ENCODE assay signal across 30 cellular contexts in genomic region chr13:50014404-50014803, GRCh38. TPM values are rescaled to one million over a fixed set of nuclear protein-coding genes. Genes with fewer than 3 reads are reported as not detected.
DNase-seq lines count a peak whose midpoint lies in the region; ATAC-seq, FAIRE-seq and TF ChIP-seq lines count a peak whose summit lies in the region.
"Had no signal": no experiment of that assay in that cellular context is flagged by ENCODE, and none has a peak within 500 bp of the region (broad histone marks: within the 10 kb centered on the region; RNA-seq: fewer than 3 reads in every experiment).

No MANE protein-coding gene starts in this region.

- DNase-seq in activated T-cell treated with anti-CD3 and anti-CD28 coated beads, Interleukin-2, amount 50 U/mL, for 72 hours, result no peak
- DNase-seq in activated T-cell treated with anti-CD3 and anti-CD28 coated beads, Interleukin-2, amount 50 U/mL, for 24 hours, result no peak
- no peak for DNase-seq in T-cell
- DNase-seq in erythroblast (lab: John Stamatoyannopoulos, UW), result peak; percentile 63 to 87
- DNase-seq in gastrocnemius medialis, result no peak
- no peak for DNase-seq in H7
- DNase-seq in small intestine, result no peak
- DNase-seq in Karpas-422, result no peak
- DNase-seq: 8988T; activated CD4-positive, alpha-beta T cell treated with anti-CD3 and anti-CD28 coated beads, Interleukin-2, amount 10 ng/mL, durations not matched to agents 24 days and 14 days; activated naive CD8-positive, alpha-beta T cell treated with anti-CD3 and anti-CD28 coated beads, Interleukin-2, amount 50 U/mL, for 24 hours; CD4-positive, alpha-beta memory T cell; central memory CD4-positive, alpha-beta T cell; DMS 273 treated with DMSO at 0.1 percent for 48 hours; EL; foreskin melanocyte; NCI-H1436 treated with DMSO at 0.1 percent for 48 hours; NCI-H345; NCI-H69; pancreas; Peyer's patch; SHP77 treated with DMSO at 0.1 percent for 48 hours; stimulated activated naive CD4-positive, alpha-beta T cell treated with Interleukin-2 at 50 U/mL for 16 hours had no signal

- intact Hi-C loops in gastrocnemius medialis (cut with DNase I; ENCODE audit: low total_unique reads), result no loop called here

- H3K9ac ChIP-seq in Karpas-422 (ENCODE audit: low read length), result no peak overlapping the region

- FAIRE-seq in small intestine (lab: Jason Lieb, UNC), result no peak
- FAIRE-seq: astrocyte, GM18507, pancreas had no signal

- CTCF ChIA-PET in T-cell (lab: Charles Lee), result interaction anchor here (0.7 to 1.3 kb wide), 5 partner anchors 17 to 223 kb away, joined by 3 to 8 read pairs (median 6); partner anchors contain the start of gene TRIM13 (in 1 of the 2)

- H3K36me3 Mint-ChIP-seq in activated T-cell treated with anti-CD3 and anti-CD28 coated beads, Interleukin-2, amount 50 U/mL, for 72 hours (ENCODE audit: insufficient read depth in 2 of 2), result peaks cover 10 to 40% of the 10 kb centered on the region in 2 donors
- H3K36me3 Mint-ChIP-seq in activated T-cell treated with anti-CD3 and anti-CD28 coated beads, Interleukin-2, amount 50 U/mL, for 24 hours (ENCODE audit: low read depth), result peaks cover 90% of the 10 kb centered on the region
- H3K36me3 Mint-ChIP-seq in T-cell, result peaks cover 55% of the 10 kb centered on the region

- POLR2A ChIA-PET in T-cell (lab: Charles Lee), result interaction anchor here in 1 of 2 donors (0.7 kb wide), 1 partner anchor 106 kb away, joined by 3 read pairs; no protein-coding TSS in a partner anchor

- no peak for TF ChIP-seq CTCF in gastrocnemius medialis (IDR thresholded peaks at IDR 0.05 in 4 of 5, conservative IDR thresholded peaks at IDR 0.05 in 1 of 5)

- 88 to 100% (median 94%) methylated on average over 1 of the region's 1 CpG for WGBS in small intestine, 3 donors

- H3K4me1 ChIP-seq in gastrocnemius medialis (peaks cover 33 to 34% of the 10 kb centered on the region in 2 donors), small intestine (ENCODE audit: control insufficient read depth in 2 of 2, insufficient read depth in 1 of 2, low read depth in 1 of 2, low read length in 1 of 2) (no peaks in the 10 kb centered on the region), Karpas-422 (ENCODE audit: low read length) (no peaks in the 10 kb centered on the region)
- H3K4me1 ChIP-seq: Peyer's patch had no signal

- ATAC-seq in activated T-cell treated with anti-CD3 and anti-CD28 coated beads, Interleukin-2, amount 50 U/mL, for 72 hours (replicated peaks in 1 of 2), result no peak
- ATAC-seq in T-cell (replicated peaks in 1 of 4), result no peak
- ATAC-seq in gastrocnemius medialis, result no peak
- ATAC-seq: activated naive CD8-positive, alpha-beta T cell treated with anti-CD3 and anti-CD28 coated beads, Interleukin-2, amount 50 U/mL, for 24 hours had no signal

- H3K79me2 ChIP-seq in Karpas-422 (ENCODE audit: low read length), result peaks cover 70% of the 10 kb centered on the region

- H3K4me2 ChIP-seq in Karpas-422 (ENCODE audit: low read depth, low read length, poor library complexity, severe bottlenecking), result no peak overlapping the region

- H3K27ac Mint-ChIP-seq in activated T-cell treated with anti-CD3 and anti-CD28 coated beads, Interleukin-2, amount 50 U/mL, for 72 hours, result peak overlapping the region; percentile 54
- H3K27ac Mint-ChIP-seq in activated T-cell treated with anti-CD3 and anti-CD28 coated beads, Interleukin-2, amount 50 U/mL, for 24 hours, result no peak overlapping the region
- peak overlapping the region; percentile 41 to 47 for H3K27ac Mint-ChIP-seq in T-cell
- H3K27ac Mint-ChIP-seq: activated naive CD8-positive, alpha-beta T cell treated with anti-CD3 and anti-CD28 coated beads, Interleukin-2, amount 50 U/mL, for 24 hours; T-helper 2 cell treated with Interferon-gamma antibody and Interleukin-4, amounts not matched to agents 5 μg/mL and 100 μg/mL, for 36 hours had no signal

- H3K9me2 ChIP-seq in Karpas-422 (replicated peaks; ENCODE audit: insufficient read depth, low read length), result no peaks in the 10 kb centered on the region

- in situ Hi-C loops in gastrocnemius medialis (cut with MboI; ENCODE audit: low sequenced_read_pairs in 4 of 4), result no loop called here

- peaks cover 28% of the 10 kb centered on the region for H3K4me1 Mint-ChIP-seq in activated T-cell treated with anti-CD3 and anti-CD28 coated beads, Interleukin-2, amount 50 U/mL, for 72 hours (ENCODE audit: low read depth)
- peaks cover 53% of the 10 kb centered on the region for H3K4me1 Mint-ChIP-seq in activated T-cell treated with anti-CD3 and anti-CD28 coated beads, Interleukin-2, amount 50 U/mL, for 24 hours (ENCODE audit: low read depth)
- peaks cover 37 to 59% (median 52%) of the 10 kb centered on the region in 3 donors for H3K4me1 Mint-ChIP-seq in T-cell

- H3K36me3 ChIP-seq in gastrocnemius medialis (peaks cover 0 to 21% of the 10 kb centered on the region in 2 donors), H7 (replicated peaks; ENCODE audit: control insufficient read depth, insufficient read depth, low read length) (peaks cover 4% of the 10 kb centered on the region), small intestine (ENCODE audit: control insufficient read depth in 2 of 2, insufficient read depth in 2 of 2, low read length in 2 of 2) (peaks cover 6 to 8% of the 10 kb centered on the region in 2 donors), Karpas-422 (ENCODE audit: insufficient read depth, low read length) (peaks cover 68% of the 10 kb centered on the region; the same call in 1 of the 2 replicates)

- H3K9me3 Mint-ChIP-seq in activated T-cell treated with anti-CD3 and anti-CD28 coated beads, Interleukin-2, amount 50 U/mL, for 72 hours, result peaks cover 2 to 4% of the 10 kb centered on the region in 2 donors
- H3K9me3 Mint-ChIP-seq in activated T-cell treated with anti-CD3 and anti-CD28 coated beads, Interleukin-2, amount 50 U/mL, for 24 hours, result peaks cover 4% of the 10 kb centered on the region
- H3K9me3 Mint-ChIP-seq in T-cell, result no peaks in the 10 kb centered on the region
- H3K9me3 Mint-ChIP-seq: activated CD4-positive, alpha-beta T cell treated with anti-CD3 and anti-CD28 coated beads, Interleukin-2, amount 10 ng/mL, durations not matched to agents 24 days and 14 days; activated naive CD8-positive, alpha-beta T cell treated with anti-CD3 and anti-CD28 coated beads, Interleukin-2, amount 50 U/mL, for 24 hours; CD4-positive, alpha-beta memory T cell; dendritic cell treated with granulocyte-macrophage colony-stimulating factor and Interleukin-4, amounts not matched to agents 40 ng/mL and 50 ng/mL, for 4 days; T-helper 2 cell treated with Interferon-gamma antibody and Interleukin-4, amounts not matched to agents 5 μg/mL and 100 μg/mL, for 36 hours had no signal

- H3K4me3 Mint-ChIP-seq in activated T-cell treated with anti-CD3 and anti-CD28 coated beads, Interleukin-2, amount 50 U/mL, for 72 hours, result no peak overlapping the region
- no peak overlapping the region for H3K4me3 Mint-ChIP-seq in activated T-cell treated with anti-CD3 and anti-CD28 coated beads, Interleukin-2, amount 50 U/mL, for 24 hours
- H3K4me3 Mint-ChIP-seq in T-cell, result no peak overlapping the region
- H3K4me3 Mint-ChIP-seq: activated CD4-positive, alpha-beta T cell treated with anti-CD3 and anti-CD28 coated beads, Interleukin-2, amount 10 ng/mL, durations not matched to agents 24 days and 14 days; activated naive CD8-positive, alpha-beta T cell treated with anti-CD3 and anti-CD28 coated beads, Interleukin-2, amount 50 U/mL, for 24 hours; CD4-positive, alpha-beta memory T cell; dendritic cell treated with granulocyte-macrophage colony-stimulating factor and Interleukin-4, amounts not matched to agents 40 ng/mL and 50 ng/mL, for 4 days; T-helper 2 cell treated with Interferon-gamma antibody and Interleukin-4, amounts not matched to agents 5 μg/mL and 100 μg/mL, for 36 hours had no signal

- H3K4me3 ChIP-seq in gastrocnemius medialis (no peak overlapping the region), H7 (ENCODE audit: insufficient read depth, low read depth, low read length) (no peak overlapping the region), small intestine (ENCODE audit: low read depth in 1 of 2, low read length in 2 of 2) (no peak overlapping the region), Karpas-422 (ENCODE audit: low read length) (no peak overlapping the region)
- H3K4me3 ChIP-seq: HAP-1, lung, pancreas, Peyer's patch, skin epidermis had no signal

- TF ChIP-seq POLR2A in erythroblast (IDR thresholded peaks at IDR 0.05; ENCODE audit: low read length) (no peak), gastrocnemius medialis (IDR thresholded peaks at IDR 0.05) (no peak)

- H3K27me3 ChIP-seq in gastrocnemius medialis, result no peaks in the 10 kb centered on the region
- no peaks in the 10 kb centered on the region for H3K27me3 ChIP-seq in H7 (ENCODE audit: control insufficient read depth, insufficient read depth, low read length)
- H3K27me3 ChIP-seq in small intestine (ENCODE audit: control insufficient read depth in 2 of 2, insufficient read depth in 2 of 2, low read length in 2 of 2), result no peaks in the 10 kb centered on the region
- no peaks in the 10 kb centered on the region for H3K27me3 ChIP-seq in Karpas-422 (ENCODE audit: low read length)
- H3K27me3 ChIP-seq: pancreas, Peyer's patch had no signal

- H3K27ac ChIP-seq in gastrocnemius medialis (peak overlapping the region in 3 of 4 donors; percentile 5 to 20 (median 20)), small intestine (ENCODE audit: low read depth in 1 of 2, low read length in 1 of 2) (no peak overlapping the region), Karpas-422 (ENCODE audit: low read length) (no peak overlapping the region)
- H3K27ac ChIP-seq: pancreas, Peyer's patch, skin epidermis had no signal

- H3K9me3 ChIP-seq in gastrocnemius medialis (no peaks in the 10 kb centered on the region), small intestine (ENCODE audit: control insufficient read depth, low read depth) (no peaks in the 10 kb centered on the region), Karpas-422 (ENCODE audit: low read length) (no peaks in the 10 kb centered on the region)
- H3K9me3 ChIP-seq: HAP-1, pancreas had no signal

- no peaks in the 10 kb centered on the region for H3K27me3 Mint-ChIP-seq in activated T-cell treated with anti-CD3 and anti-CD28 coated beads, Interleukin-2, amount 50 U/mL, for 72 hours (ENCODE audit: low read depth)
- no peaks in the 10 kb centered on the region for H3K27me3 Mint-ChIP-seq in activated T-cell treated with anti-CD3 and anti-CD28 coated beads, Interleukin-2, amount 50 U/mL, for 24 hours
- H3K27me3 Mint-ChIP-seq in T-cell, result no peaks in the 10 kb centered on the region
- H3K27me3 Mint-ChIP-seq: activated CD4-positive, alpha-beta T cell treated with anti-CD3 and anti-CD28 coated beads, Interleukin-2, amount 10 ng/mL, durations not matched to agents 24 days and 14 days; activated naive CD8-positive, alpha-beta T cell treated with anti-CD3 and anti-CD28 coated beads, Interleukin-2, amount 50 U/mL, for 24 hours; CD4-positive, alpha-beta memory T cell; dendritic cell treated with granulocyte-macrophage colony-stimulating factor and Interleukin-4, amounts not matched to agents 40 ng/mL and 50 ng/mL, for 4 days had no signal

- H4K20me1 ChIP-seq in Karpas-422 (ENCODE audit: insufficient read depth, low read depth, low read length), result no peaks in the 10 kb centered on the region

- no peak overlapping the region for H2AFZ ChIP-seq in Karpas-422 (ENCODE audit: low read length)

RNA-seq across cellular contexts. Expression of gene KCNRG, which starts 0.8 kb away (rescaled TPM):
- total RNA-seq in activated T-cell treated with anti-CD3 and anti-CD28 coated beads, Interleukin-2, amount 50 U/mL, for 72 hours, result under 1 TPM; 0.31 to 0.32 TPM
- 1 to 10 TPM in 2 of 5 donors, under 1 TPM in 3; 0.47 to 1.5 (median 0.75) TPM for total RNA-seq in T-cell
- total RNA-seq in gastrocnemius medialis, result under 1 TPM in 2 of 4 donors, not detected in 2; 0.66 to 0.72 TPM
- total RNA-seq in H7 (2014; rRNA removed; shearing (Covaris generic)), result 0.33 and 1.0 TPM in 2 replicates
- polyA plus RNA-seq in small intestine, result under 1 TPM in 1 of 3 donors, not detected in 2; 0.36 TPM
- total RNA-seq in Karpas-422 (2014; rRNA removed; shearing (Covaris generic); ENCODE audit: low replicate concordance), result 3.4 and 4.5 TPM in 2 replicates
- total RNA-seq: activated CD4-positive, alpha-beta T cell treated with anti-CD3 and anti-CD28 coated beads, Interleukin-2, amount 10 ng/mL, durations not matched to agents 24 days and 14 days had no signal

RNA-seq across cellular contexts. Expression of gene TRIM13, which starts 17.6 kb away (rescaled TPM):
- 10 to 100 TPM; 12.1 to 12.6 TPM for total RNA-seq in activated T-cell treated with anti-CD3 and anti-CD28 coated beads, Interleukin-2, amount 50 U/mL, for 72 hours
- total RNA-seq in T-cell (10 to 100 TPM; 20.5 to 27.8 (median 23.4) TPM), gastrocnemius medialis (10 to 100 TPM; 11.4 to 21.5 (median 19.1) TPM)
- total RNA-seq in H7 (2014; rRNA removed; shearing (Covaris generic)), result 22.7 and 29.4 TPM in 2 replicates
- 10 to 100 TPM in 2 of 3 donors, 1 to 10 TPM in 1; 9.2 to 10.9 (median 10.8) TPM for polyA plus RNA-seq in small intestine
- 17.5 and 18.2 TPM in 2 replicates for total RNA-seq in Karpas-422 (2014; rRNA removed; shearing (Covaris generic); ENCODE audit: low replicate concordance)

Comparison
In these comparisons a context has a peak if more than half of its experiments do, and no peak if none do; other contexts are left out.
1. DNase-seq: peak in erythroblast (2 of 2); none in activated T-cell treated with anti-CD3 and anti-CD28 coated beads, Interleukin-2, amount 50 U/mL, for 72 hours (0 of 2), activated T-cell treated with anti-CD3 and anti-CD28 coated beads, Interleukin-2, amount 50 U/mL, for 24 hours (single experiment), T-cell (0 of 34), gastrocnemius medialis (0 of 2), H7 (single experiment), small intestine (single experiment) and Karpas-422 (single experiment).
2. H3K27ac ChIP-seq: peak in gastrocnemius medialis (3 of 4); none in small intestine (0 of 2) and Karpas-422 (single experiment).